In genomic region chr10:80166581-80167470, GRCh38 we compare ENCODE assay signal across 13 cellular contexts. TPM values are rescaled to one million over a fixed set of nuclear protein-coding genes. Genes with fewer than 3 reads are reported as not detected.
A peak's percentile ranks its signal among the peaks of the same experiment; 100 is the strongest.
DNase-seq lines count a peak whose midpoint lies in the region; ATAC-seq and TF ChIP-seq lines count a peak whose summit lies in the region.
"Had no signal": no experiment of that assay in that cellular context is flagged by ENCODE, and none has a peak within 500 bp of the region (broad histone marks: within the 10 kb centered on the region; RNA-seq: fewer than 3 reads in every experiment).

No MANE protein-coding gene starts in this region.

- no peak for TF ChIP-seq RAD21 in IMR-90 (IDR thresholded peaks at IDR 0.05; ENCODE audit: low read length)

- WGBS in IMR-90 (ENCODE audit: extremely low coverage in 2 of 2, insufficient read length in 1 of 2), 2 experiments = 94% methylated on average over 8 of the region's 28 CpGs; no CpG with 5 or more reads in 1 of the 2 experiments

- no peak overlapping the region for H3K4me2 ChIP-seq in IMR-90 (ENCODE audit: low read depth, low read length)

- H3K36me3 ChIP-seq in IMR-90 (ENCODE audit: control insufficient read depth, insufficient read depth, low read length) (peaks cover 59% of the 10 kb centered on the region), ascending aorta (peaks cover 33 to 40% of the 10 kb centered on the region in 2 donors), lower lobe of right lung (peaks cover 99% of the 10 kb centered on the region), subcutaneous abdominal adipose tissue (ENCODE audit: control insufficient read depth in 5 of 5, insufficient read depth in 5 of 5, low read length in 5 of 5) (peaks cover 0 to 92% (median 76%) of the 10 kb centered on the region in 5 donors)

- CTCF ChIA-PET in IMR-90 (lab: Yijun Ruan, JAX) = no interaction called here

- H3K27ac ChIP-seq in IMR-90 (ENCODE audit: insufficient read depth, low read length) (peak overlapping the region; percentile 66), ascending aorta (peak overlapping the region; percentile 84 to 86), lower lobe of right lung (peak overlapping the region; percentile 41), subcutaneous abdominal adipose tissue (ENCODE audit: low read depth, low read length) (peak overlapping the region; percentile 89)

- no peak overlapping the region for H4K5ac ChIP-seq in IMR-90 (ENCODE audit: low read depth, low read length)

- peak overlapping the region; percentile 60 for H2AK9ac ChIP-seq in IMR-90 (replicated peaks; ENCODE audit: low read depth, low read length, poor library complexity)

- H3K23ac ChIP-seq in IMR-90 (ENCODE audit: low read depth, low read length) = peak overlapping the region; percentile 94

- BruUV-seq in IMR-90 (replicated peaks; lab: Mats Ljungman, UMichigan) = no TSS peak

- dilution Hi-C loops in IMR-90 (cut with HindIII; ENCODE audit: low sequenced_read_pairs, unreplicated experiment) = no loop called here

- H3K9me3 ChIP-seq in IMR-90 (ENCODE audit: control insufficient read depth, insufficient read depth, low read length) = no peaks in the 10 kb centered on the region
- no peaks in the 10 kb centered on the region for H3K9me3 ChIP-seq in ascending aorta
- H3K9me3 ChIP-seq in lower lobe of right lung = no peaks in the 10 kb centered on the region
- H3K9me3 ChIP-seq in subcutaneous abdominal adipose tissue (ENCODE audit: control insufficient read depth in 5 of 5, low read length in 5 of 5) = no peaks in the 10 kb centered on the region

- H3K56ac ChIP-seq in IMR-90 (ENCODE audit: extremely low read depth, insufficient read depth, low read length) = 0 out of 2 replicates have a peak overlapping the region, but pooled peaks have one; percentile 9

- H2BK120ac ChIP-seq in IMR-90 (ENCODE audit: low read depth, low read length) = peak overlapping the region; percentile 93

- peak overlapping the region; percentile 96; the same call in 2 of the 3 replicates for H2BK15ac ChIP-seq in IMR-90 (ENCODE audit: low read depth, low read length)

- H2AFZ ChIP-seq in IMR-90 (replicated peaks; ENCODE audit: low read length, poor library complexity) = peak overlapping the region; percentile 17

- ATAC-seq in IMR-90 (ENCODE audit: low read depth) (no peak), lower lobe of right lung (no peak), HG03196 (IDR thresholded peaks at IDR 0.05; ENCODE audit: unreplicated experiment) (no peak), GM19395 (IDR thresholded peaks at IDR 0.05; ENCODE audit: unreplicated experiment) (no peak), GM18511 (IDR thresholded peaks at IDR 0.05; ENCODE audit: unreplicated experiment) (no peak)

- H3K9me1 ChIP-seq in IMR-90 (ENCODE audit: insufficient read depth, low read length) = peaks cover 49% of the 10 kb centered on the region

- peak overlapping the region; percentile 97 for H2AK5ac ChIP-seq in IMR-90 (ENCODE audit: low read depth, low read length)

- H3K18ac ChIP-seq in IMR-90 (ENCODE audit: low read depth, low read length) = no peak overlapping the region

- H3K14ac ChIP-seq in IMR-90 (replicated peaks; ENCODE audit: low read depth, low read length) = peak overlapping the region; percentile 95

- H3K4me1 ChIP-seq in IMR-90 (ENCODE audit: control insufficient read depth, insufficient read depth, low read length) (peaks cover 34% of the 10 kb centered on the region), ascending aorta (peaks cover 31 to 70% of the 10 kb centered on the region in 2 donors), lower lobe of right lung (peaks cover 63% of the 10 kb centered on the region), subcutaneous abdominal adipose tissue (ENCODE audit: control insufficient read depth in 5 of 5, insufficient read depth in 5 of 5, low read length in 5 of 5) (peaks cover 22 to 80% (median 71%) of the 10 kb centered on the region in 5 donors)

- in situ Hi-C loops in IMR-90 (cut with MboI; ENCODE audit: low sequenced_read_pairs) = loop anchor here (25.0 kb wide), 1 partner anchor 295 kb away; the partner anchor contains the start of gene TSPAN14

- intact Hi-C loops in IMR-90 (cut with micrococcal nuclease) = no loop called here
- intact Hi-C loops in ascending aorta (cut with DNase I) = no loop called here
- intact Hi-C loops in lower lobe of right lung (cut with DNase I) = no loop called here

- no peak overlapping the region for H3K4me3 ChIP-seq in IMR-90 (ENCODE audit: insufficient read depth, low read depth, low read length)
- H3K4me3 ChIP-seq in ascending aorta = no peak overlapping the region
- H3K4me3 ChIP-seq in lower lobe of right lung = no peak overlapping the region
- H3K4me3 ChIP-seq in subcutaneous abdominal adipose tissue (ENCODE audit: low read depth in 1 of 5, low read length in 5 of 5) = peak overlapping the region in 1 of 5 donors; percentile 8

- TF ChIP-seq POLR2A in IMR-90 (IDR thresholded peaks at IDR 0.05; ENCODE audit: low read depth, low read length) = no peak

- H3K9ac ChIP-seq in IMR-90 (ENCODE audit: low read depth, low read length) (no peak overlapping the region), subcutaneous abdominal adipose tissue (ENCODE audit: low read length in 5 of 5) (peak overlapping the region in 1 of 5 donors; percentile 20)

- TF ChIP-seq CTCF in IMR-90 (conservative IDR thresholded peaks at IDR 0.05; ENCODE audit: low read depth, low read length) (no peak), ascending aorta (IDR thresholded peaks at IDR 0.05) (no peak), lower lobe of right lung (IDR thresholded peaks at IDR 0.05) (no peak)

- no peaks in the 10 kb centered on the region for H3K27me3 ChIP-seq in IMR-90 (ENCODE audit: control insufficient read depth, insufficient read depth, low read length)
- H3K27me3 ChIP-seq in ascending aorta = no peaks in the 10 kb centered on the region
- no peaks in the 10 kb centered on the region for H3K27me3 ChIP-seq in lower lobe of right lung (ENCODE audit: low read depth)
- no peaks in the 10 kb centered on the region for H3K27me3 ChIP-seq in subcutaneous abdominal adipose tissue (ENCODE audit: control insufficient read depth in 5 of 5, insufficient read depth in 4 of 5, low read length in 5 of 5)

- DNase-seq in IMR-90 (no peak), ascending aorta (ENCODE audit: low spot score in 2 of 2) (no peak), lower lobe of right lung (no peak)
- DNase-seq: H7; immature natural killer cell; naive thymus-derived CD4-positive, alpha-beta T cell; stimulated activated CD4-positive, alpha-beta T cell treated with anti-CD3 and anti-CD28 coated beads, Interleukin-15, amount 100 ng/mL, for 24 hours; T-helper 1 cell had no signal

- peak overlapping the region; percentile 98 for H3K4ac ChIP-seq in IMR-90 (ENCODE audit: low read depth, low read length)

- peak overlapping the region; percentile 46 for H2BK5ac ChIP-seq in IMR-90 (ENCODE audit: low read depth, low read length, poor library complexity, severe bottlenecking)

- H3K79me1 ChIP-seq in IMR-90 (ENCODE audit: low read depth in 1 of 2, low read length in 2 of 2) = peaks cover 20 to 98% of the 10 kb centered on the region in 2 experiments

- peak overlapping the region; percentile 56 to 78; a peak in 3 of 4 replicates for H4K8ac ChIP-seq in IMR-90 (ENCODE audit: low read depth in 2 of 2, low read length in 2 of 2)

- POLR2A ChIA-PET in IMR-90 (lab: Charles Lee; ENCODE audit: unreplicated experiment) = no interaction called here

- H4K91ac ChIP-seq in IMR-90 (ENCODE audit: insufficient read depth, low read depth, low read length) = peak overlapping the region; percentile 91

- H2BK20ac ChIP-seq in IMR-90 (ENCODE audit: low read depth, low read length) = peak overlapping the region; percentile 93

- peaks cover 16% of the 10 kb centered on the region for H4K20me1 ChIP-seq in IMR-90 (ENCODE audit: insufficient read depth, low read length)

TF ChIP-seq in IMR-90, 13 proteins besides CTCF, POLR2A, EP300 and RAD21 (continues in another document):
- no peak for TF ChIP-seq MXI1 (IDR thresholded peaks at IDR 0.05; ENCODE audit: borderline replicate concordance, low read depth, low read length)
- no peak for TF ChIP-seq MAZ (IDR thresholded peaks at IDR 0.05; ENCODE audit: borderline replicate concordance, low read depth, low read length)
- TF ChIP-seq RFX5 (IDR thresholded peaks at IDR 0.05; ENCODE audit: low read depth, low read length) = no peak
- TF ChIP-seq CHD1 (IDR thresholded peaks at IDR 0.05; ENCODE audit: low read depth, low read length) = no peak
- TF ChIP-seq MAFK (IDR thresholded peaks at IDR 0.05; ENCODE audit: low read depth, low read length) = no peak
- TF ChIP-seq RCOR1 (IDR thresholded peaks at IDR 0.05; ENCODE audit: insufficient replicate concordance, low read length) = no peak
- TF ChIP-seq ELK1 (IDR thresholded peaks at IDR 0.05; ENCODE audit: borderline replicate concordance, low read depth, low read length) = no peak
- no peak for TF ChIP-seq NFE2L2 (IDR thresholded peaks at IDR 0.05; ENCODE audit: low read depth, low read length)
- no peak for TF ChIP-seq FOS (IDR thresholded peaks at IDR 0.05; ENCODE audit: low read depth, low read length)
- TF ChIP-seq SMC3 (IDR thresholded peaks at IDR 0.05; ENCODE audit: low read depth, low read length) = no peak

RNA-seq across cellular contexts. Expression of gene PLAC9, which starts 34.3 kb away (rescaled TPM):
- total RNA-seq in IMR-90 (2012; rRNA removed) (1.6 and 1.9 TPM in 2 replicates), ascending aorta (221 TPM), lower lobe of right lung (38.0 TPM)
- polyA plus RNA-seq in IMR-90 (2012; rRNA removed) = 12.2 and 15.6 TPM in 2 replicates
- 8.4 and 13.4 TPM in 2 replicates for polyA plus RNA-seq in IMR-90 (2012; cell fraction: cytosol; rRNA removed)
- polyA plus RNA-seq in IMR-90 (2012; cell fraction: nucleus; rRNA removed; ENCODE audit: low replicate concordance) = 2.1 and 3.1 TPM in 2 replicates
- total RNA-seq: naive thymus-derived CD4-positive, alpha-beta T cell had no signal
- polyA plus RNA-seq: IgD-negative memory B cell; immature natural killer cell; naive thymus-derived CD4-positive, alpha-beta T cell had no signal

RNA-seq across cellular contexts. Expression of gene ANXA11, which starts 38.5 kb away (rescaled TPM):
- total RNA-seq in IMR-90 (2012; rRNA removed) (39.4 and 40.8 TPM in 2 replicates), ascending aorta (237 TPM), lower lobe of right lung (306 TPM)
- 109 and 114 TPM in 2 replicates for polyA plus RNA-seq in IMR-90 (2012; rRNA removed)
- polyA plus RNA-seq in IMR-90 (2012; cell fraction: cytosol; rRNA removed) = 104 and 105 TPM in 2 replicates
- 86.2 and 114 TPM in 2 replicates for polyA plus RNA-seq in IMR-90 (2012; cell fraction: nucleus; rRNA removed; ENCODE audit: low replicate concordance)

Comparison
In these comparisons a context has a peak if more than half of its experiments do, and no peak if none do; other contexts are left out.
1. RNA of gene PLAC9, which starts 34.3 kb away (total RNA-seq): 221 TPM in ascending aorta (single experiment) and 38.0 TPM in lower lobe of right lung (single experiment); 1.6 to 1.9 TPM in IMR-90; every median in the first group is over 10 times any median in the second.
2. Peak in every context shown above with its lines, with median percentiles within 50 percentile points of each other: H3K27ac ChIP-seq.